Comparison of ENCODE assay signal across 10 cellular contexts in genomic region chr6:5764401-5764955, GRCh38.
DNase-seq lines count a peak whose midpoint lies in the region; ATAC-seq and TF ChIP-seq lines count a peak whose summit lies in the region.
"Had no signal": no experiment of that assay in that cellular context is flagged by ENCODE, and none has a peak within 500 bp of the region (broad histone marks: within the 10 kb centered on the region; RNA-seq: fewer than 3 reads in every experiment).

No MANE protein-coding gene starts in this region.

- no peak overlapping the region for H3K4me3 ChIP-seq in choroid plexus epithelial cell (ENCODE audit: low read depth, low read length)
- no peak overlapping the region for H3K4me3 ChIP-seq in hepatocyte

- H3K4me2 ChIP-seq in hepatocyte = no peak overlapping the region

- no peaks in the 10 kb centered on the region for H3K27me3 Mint-ChIP-seq in naive B cell
- no peaks in the 10 kb centered on the region for H3K27me3 Mint-ChIP-seq in activated T-cell treated with anti-CD3 and anti-CD28 coated beads, Interleukin-2, amount 50 U/mL, for 4 hours (ENCODE audit: low read depth)

- peaks cover 0 to 5% (median 0%) of the 10 kb centered on the region in 7 donors for H3K9me3 Mint-ChIP-seq in naive B cell
- H3K9me3 Mint-ChIP-seq in activated T-cell treated with anti-CD3 and anti-CD28 coated beads, Interleukin-2, amount 50 U/mL, for 4 hours = peaks cover 12% of the 10 kb centered on the region

- no peaks in the 10 kb centered on the region for H3K4me1 ChIP-seq in hepatocyte (ENCODE audit: insufficient read depth)

- H4K20me1 ChIP-seq in hepatocyte (ENCODE audit: insufficient read depth, poor library complexity, severe bottlenecking) = no peaks in the 10 kb centered on the region

- no peaks in the 10 kb centered on the region for H3K9me3 ChIP-seq in hepatocyte (ENCODE audit: low read depth)

- TF ChIP-seq CTCF in choroid plexus epithelial cell (conservative IDR thresholded peaks at IDR 0.05; ENCODE audit: low read depth, low read length) = no peak
- no peak for TF ChIP-seq CTCF in hepatocyte (IDR thresholded peaks at IDR 0.05; ENCODE audit: poor library complexity)

- H3K36me3 Mint-ChIP-seq in naive B cell = no peaks in the 10 kb centered on the region
- peaks cover 17% of the 10 kb centered on the region for H3K36me3 Mint-ChIP-seq in activated T-cell treated with anti-CD3 and anti-CD28 coated beads, Interleukin-2, amount 50 U/mL, for 4 hours (ENCODE audit: insufficient read depth)

- peak overlapping the region in 4 of 6 donors; percentile 11 to 53 (median 22) for H3K27ac Mint-ChIP-seq in naive B cell

- no peaks in the 10 kb centered on the region for H3K79me2 ChIP-seq in hepatocyte

- 89% methylated on average over 9 of the region's 9 CpGs for WGBS in hepatocyte (ENCODE audit: low lambda C conversion rate, missing lambda C conversion rate)

- no peaks in the 10 kb centered on the region for H3K27me3 ChIP-seq in hepatocyte

- peak; percentile 65 for ATAC-seq in HG02884 (IDR thresholded peaks at IDR 0.05; ENCODE audit: unreplicated experiment)
- ATAC-seq in naive B cell (ENCODE audit: low read depth in 2 of 2) = peak; percentile 18 to 36
- ATAC-seq in activated T-cell treated with anti-CD3 and anti-CD28 coated beads, Interleukin-2, amount 50 U/mL, for 4 hours = no peak
- ATAC-seq in HG02610 (IDR thresholded peaks at IDR 0.05; ENCODE audit: unreplicated experiment) = no peak

- no peaks in the 10 kb centered on the region for H3K36me3 ChIP-seq in hepatocyte (replicated peaks; ENCODE audit: insufficient read depth, low read depth)

- peaks cover 41 to 57% (median 50%) of the 10 kb centered on the region in 3 donors for H3K4me1 Mint-ChIP-seq in naive B cell
- no peaks in the 10 kb centered on the region for H3K4me1 Mint-ChIP-seq in activated T-cell treated with anti-CD3 and anti-CD28 coated beads, Interleukin-2, amount 50 U/mL, for 4 hours (ENCODE audit: low read depth)

- no peak overlapping the region for H2AFZ ChIP-seq in hepatocyte

- H3K4me3 Mint-ChIP-seq in naive B cell = peak overlapping the region in 2 of 8 donors; percentile 7 to 80
- H3K4me3 Mint-ChIP-seq in activated T-cell treated with anti-CD3 and anti-CD28 coated beads, Interleukin-2, amount 50 U/mL, for 4 hours = no peak overlapping the region

- no peak overlapping the region for H3K27ac ChIP-seq in hepatocyte

- DNase-seq in EH (ENCODE audit: low read depth) = peak; percentile 49
- DNase-seq in choroid plexus epithelial cell (ENCODE audit: low read depth) = peak; percentile 4
- no peak for DNase-seq in naive B cell
- no peak for DNase-seq in activated T-cell treated with anti-CD3 and anti-CD28 coated beads, Interleukin-2, amount 50 U/mL, for 4 hours
- DNase-seq in HK-2 (ENCODE audit: unreplicated experiment) = no peak
- no peak for DNase-seq in hepatocyte (ENCODE audit: low spot score)
- DNase-seq: DMS53, NCI-H1930 had no signal

- no peaks in the 10 kb centered on the region for H3K9me2 ChIP-seq in hepatocyte (replicated peaks; ENCODE audit: insufficient read depth)

Comparison
In these comparisons a context has a peak if more than half of its experiments do, and no peak if none do; other contexts are left out.
1. DNase-seq: peak in EH (single experiment) and choroid plexus epithelial cell (single experiment); none in naive B cell (single experiment), activated T-cell treated with anti-CD3 and anti-CD28 coated beads, Interleukin-2, amount 50 U/mL, for 4 hours (single experiment), HK-2 (single experiment) and hepatocyte (single experiment).
2. ATAC-seq: peak in HG02884 (single experiment) and naive B cell (2 of 2); none in activated T-cell treated with anti-CD3 and anti-CD28 coated beads, Interleukin-2, amount 50 U/mL, for 4 hours (0 of 2) and HG02610 (single experiment).